Comparison of ENCODE assay signal across 18 cellular contexts in the genomic region with DNA sequence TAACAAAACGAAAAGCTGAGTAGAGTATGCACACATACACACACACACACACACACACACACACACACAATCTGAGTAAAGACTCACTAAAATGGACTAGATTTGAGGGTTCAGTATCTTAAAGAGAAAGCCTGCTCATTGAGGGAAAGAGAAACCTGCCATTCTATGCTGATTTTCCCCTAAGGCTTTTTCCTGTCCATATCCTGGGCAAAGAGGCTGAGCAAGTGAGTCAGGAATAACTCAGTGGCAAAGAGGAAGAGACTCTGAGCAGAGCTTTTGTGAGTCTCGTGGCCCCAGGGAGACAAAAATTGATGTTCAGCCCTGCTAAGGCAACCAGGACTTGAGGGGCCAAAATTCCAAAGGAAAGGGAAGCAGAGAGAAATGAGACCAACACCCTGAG. TPM values are rescaled to one million over a fixed set of nuclear protein-coding genes. Genes with fewer than 3 reads are reported as not detected.
DNase-seq lines count a peak whose midpoint lies in the region; ATAC-seq, FAIRE-seq and TF ChIP-seq lines count a peak whose summit lies in the region.
"Had no signal": no experiment of that assay in that cellular context is flagged by ENCODE, and none has a peak within 500 bp of the region (broad histone marks: within the 10 kb centered on the region; RNA-seq: fewer than 3 reads in every experiment).

No MANE protein-coding gene starts in this region.

- no peaks in the 10 kb centered on the region for H3K27me3 Mint-ChIP-seq in astrocyte (ENCODE audit: low read depth, unreplicated experiment)

- peak overlapping the region; percentile 55 for H2AFZ ChIP-seq in ACC112 (ENCODE audit: low read length, unreplicated experiment)
- H2AFZ ChIP-seq in astrocyte (ENCODE audit: low read depth, low read length): peak overlapping the region; percentile 31

- H3K79me2 ChIP-seq in ACC112 (ENCODE audit: control insufficient read depth, insufficient read depth, low read length, unreplicated experiment) (no peaks in the 10 kb centered on the region), astrocyte (ENCODE audit: insufficient read depth, low read length) (no peaks in the 10 kb centered on the region)

- no peak for TF ChIP-seq CTCF in astrocyte (IDR thresholded peaks at IDR 0.05; ENCODE audit: insufficient read depth, low read depth, low read length)
- no peak for TF ChIP-seq CTCF in foreskin keratinocyte (conservative IDR thresholded peaks at IDR 0.05)

- peak; percentile 88 for ATAC-seq in foreskin keratinocyte

- H3K27ac Mint-ChIP-seq in astrocyte (ENCODE audit: unreplicated experiment): peak overlapping the region; percentile 98
- H3K27ac Mint-ChIP-seq: progenitor cell of endocrine pancreas; T-helper 1 cell treated with Interleukin-12 subunit alpha and Interleukin-12 subunit beta and Interleukin-4 antibody, amounts not matched to agents 30 μg/mL and 1 μg/mL, for 36 hours had no signal

- H3K4me1 ChIP-seq in ACC112 (ENCODE audit: control insufficient read depth, insufficient read depth, low read length, unreplicated experiment): peaks cover 25% of the 10 kb centered on the region
- peaks cover 22% of the 10 kb centered on the region for H3K4me1 ChIP-seq in astrocyte (ENCODE audit: insufficient read depth, low read length)
- H3K4me1 ChIP-seq in foreskin keratinocyte: peaks cover 34% of the 10 kb centered on the region
- H3K4me1 ChIP-seq: uterus had no signal

- peak overlapping the region; percentile 48 for H3K4me2 ChIP-seq in astrocyte (ENCODE audit: low read length)

- H3K4me3 Mint-ChIP-seq in astrocyte (ENCODE audit: unreplicated experiment): no peak overlapping the region
- H3K4me3 Mint-ChIP-seq: T-helper 1 cell treated with Interleukin-12 subunit alpha and Interleukin-12 subunit beta and Interleukin-4 antibody, amounts not matched to agents 30 μg/mL and 1 μg/mL, for 36 hours had no signal

- H3K36me3 ChIP-seq in ACC112 (ENCODE audit: insufficient read depth, low read length) (no peaks in the 10 kb centered on the region), astrocyte (ENCODE audit: insufficient read depth, low read length) (no peaks in the 10 kb centered on the region)
- H3K36me3 ChIP-seq: uterus had no signal

- DNase-seq in HS-5 (ENCODE audit: low read depth): peak; percentile 16
- peak; percentile 55 for DNase-seq in astrocyte (ENCODE audit: low read depth)
- peak; percentile 66 to 91 for DNase-seq in foreskin keratinocyte
- no peak for DNase-seq in middle frontal gyrus (ENCODE audit: extremely low spot score, low spot score)
- no peak for DNase-seq in SW480 (ENCODE audit: low spot score)
- DNase-seq in NCI-H446 (lab: John Stamatoyannopoulos, UW): no peak
- DNase-seq in NCI-H2107 treated with DMSO at 0.1 percent for 48 hours (lab: John Stamatoyannopoulos, UW; ENCODE audit: unreplicated experiment): no peak
- DNase-seq: activated gamma-delta T cell; caudate nucleus; DMS 273 treated with DMSO at 0.1 percent for 48 hours; MG63; NCI-H2227 treated with DMSO at 0.1 percent for 48 hours; stimulated activated CD8-positive, alpha-beta memory T cell treated with anti-CD3 and anti-CD28 coated beads, Interleukin-4, amount 100 ng/mL, for 48 hours; uterus had no signal

- H4K20me1 ChIP-seq in astrocyte (ENCODE audit: insufficient read depth, low read length): no peaks in the 10 kb centered on the region

- H3K9me3 ChIP-seq in astrocyte (ENCODE audit: insufficient read depth, low read depth, low read length): peaks cover 3% of the 10 kb centered on the region

- H3K36me3 Mint-ChIP-seq in astrocyte (ENCODE audit: low read depth, unreplicated experiment): peaks cover 4% of the 10 kb centered on the region

- H3K27ac ChIP-seq in ACC112 (ENCODE audit: low read depth, low read length) (peak overlapping the region; percentile 94), astrocyte (ENCODE audit: low read depth, low read length) (peak overlapping the region; percentile 87), foreskin keratinocyte (peak overlapping the region; percentile 76)
- H3K27ac ChIP-seq: uterus had no signal

- H3K4me1 Mint-ChIP-seq in astrocyte (ENCODE audit: low read depth, unreplicated experiment): peaks cover 32% of the 10 kb centered on the region

- peak overlapping the region; percentile 51 for H3K9ac ChIP-seq in astrocyte (ENCODE audit: low read length)

- peak; percentile 90 for FAIRE-seq in astrocyte (lab: Jason Lieb, UNC)
- FAIRE-seq: GM12891 had no signal

- peaks cover 11% of the 10 kb centered on the region for H3K9me3 Mint-ChIP-seq in astrocyte (ENCODE audit: unreplicated experiment)

- no peaks in the 10 kb centered on the region for H3K27me3 ChIP-seq in ACC112 (ENCODE audit: insufficient read depth, low read length)
- no peaks in the 10 kb centered on the region for H3K27me3 ChIP-seq in astrocyte (ENCODE audit: insufficient read depth, low read length)
- H3K27me3 ChIP-seq in foreskin keratinocyte: no peaks in the 10 kb centered on the region
- H3K27me3 ChIP-seq: MG63, uterus had no signal

- H3K4me3 ChIP-seq in ACC112 (ENCODE audit: low read depth, low read length) (no peak overlapping the region), astrocyte (ENCODE audit: insufficient read depth, low read depth, low read length) (no peak overlapping the region)
- H3K4me3 ChIP-seq: MG63, uterus had no signal

RNA-seq across cellular contexts. Expression of gene RUNX1, which starts 37.3 kb away (rescaled TPM):
- total RNA-seq in astrocyte: 84.6 and 94.1 TPM in 2 replicates
- total RNA-seq in foreskin keratinocyte: 28.4 and 29.8 TPM in 2 replicates
- polyA plus RNA-seq in foreskin keratinocyte: 13.8 and 15.3 TPM in 2 replicates

Comparison
In these comparisons a context has a peak if more than half of its experiments do, and no peak if none do; other contexts are left out.
1. DNase-seq: peak in HS-5 (single experiment), astrocyte (single experiment) and foreskin keratinocyte (2 of 2); none in middle frontal gyrus (single experiment), SW480 (single experiment), NCI-H446 (0 of 2) and NCI-H2107 treated with DMSO at 0.1 percent for 48 hours (single experiment).
2. Peak in every context shown above with its lines, with median percentiles within 50 percentile points of each other: H3K27ac ChIP-seq.